In genomic region chr12:4275869-4276253, GRCh38 we compare ENCODE assay signal across 8 cellular contexts. TPM values are rescaled to one million over a fixed set of nuclear protein-coding genes. Genes with fewer than 3 reads are reported as not detected.
A peak's percentile ranks its signal among the peaks of the same experiment; 100 is the strongest.
DNase-seq lines count a peak whose midpoint lies in the region; ATAC-seq, FAIRE-seq and TF ChIP-seq lines count a peak whose summit lies in the region.

No MANE protein-coding gene starts in this region.

- H3K4me2 ChIP-seq in hepatocyte = peak overlapping the region; percentile 88

- ATAC-seq in activated T-helper 17 cell treated with anti-CD3 and anti-CD28 coated beads, Interleukin-2, amount 50 U/mL, for 72 hours (replicated peaks) = no peak
- no peak for ATAC-seq in GM19023 (IDR thresholded peaks at IDR 0.05; ENCODE audit: unreplicated experiment)

- DNase-seq in GM19239 (ENCODE audit: insufficient read length, low spot score) (no peak), hepatocyte (ENCODE audit: low spot score) (no peak), skeletal muscle cell (ENCODE audit: low read depth) (no peak), superior temporal gyrus (ENCODE audit: extremely low spot score) (no peak), medulla oblongata (ENCODE audit: extremely low spot score) (no peak), kidney glomerular epithelial cell (lab: John Stamatoyannopoulos, UW) (no peak)

- H3K4me1 ChIP-seq in hepatocyte (ENCODE audit: insufficient read depth) = peaks cover 57% of the 10 kb centered on the region

- no peaks in the 10 kb centered on the region for H3K9me3 ChIP-seq in hepatocyte (ENCODE audit: low read depth)

- peaks cover 37% of the 10 kb centered on the region for H4K20me1 ChIP-seq in hepatocyte (ENCODE audit: insufficient read depth, poor library complexity, severe bottlenecking)

- peaks cover 33% of the 10 kb centered on the region for H3K4me1 Mint-ChIP-seq in activated T-helper 17 cell treated with anti-CD3 and anti-CD28 coated beads, Interleukin-2, amount 50 U/mL, for 72 hours

- WGBS in hepatocyte (ENCODE audit: low lambda C conversion rate, missing lambda C conversion rate) = 22% methylated on average over 12 of the region's 12 CpGs

- peaks cover 86% of the 10 kb centered on the region for H3K36me3 Mint-ChIP-seq in activated T-helper 17 cell treated with anti-CD3 and anti-CD28 coated beads, Interleukin-2, amount 50 U/mL, for 72 hours (ENCODE audit: low read depth)

- peak overlapping the region; percentile 95 for H3K4me3 Mint-ChIP-seq in activated T-helper 17 cell treated with anti-CD3 and anti-CD28 coated beads, Interleukin-2, amount 50 U/mL, for 72 hours

- peak overlapping the region; percentile 98 for H3K27ac Mint-ChIP-seq in activated T-helper 17 cell treated with anti-CD3 and anti-CD28 coated beads, Interleukin-2, amount 50 U/mL, for 72 hours

- peak overlapping the region; percentile 95 for H3K4me3 ChIP-seq in hepatocyte
- H3K4me3 ChIP-seq in skeletal muscle cell (ENCODE audit: low read depth, low read length) = peak overlapping the region; percentile 100

- no peaks in the 10 kb centered on the region for H3K9me2 ChIP-seq in hepatocyte (replicated peaks; ENCODE audit: insufficient read depth)

- no peak for TF ChIP-seq CTCF in hepatocyte (IDR thresholded peaks at IDR 0.05; ENCODE audit: poor library complexity)

- peaks cover 62% of the 10 kb centered on the region for H3K79me2 ChIP-seq in hepatocyte

- H3K36me3 ChIP-seq in hepatocyte (replicated peaks; ENCODE audit: insufficient read depth, low read depth) = no peaks in the 10 kb centered on the region

- H3K9me3 Mint-ChIP-seq in activated T-helper 17 cell treated with anti-CD3 and anti-CD28 coated beads, Interleukin-2, amount 50 U/mL, for 72 hours = no peaks in the 10 kb centered on the region

- peak overlapping the region; percentile 98 for H3K27ac ChIP-seq in hepatocyte

- H3K27me3 ChIP-seq in hepatocyte = no peaks in the 10 kb centered on the region

- no peak overlapping the region for H2AFZ ChIP-seq in hepatocyte

- FAIRE-seq in GM19239 (lab: Jason Lieb, UNC) = peak; percentile 18

- H3K27me3 Mint-ChIP-seq in activated T-helper 17 cell treated with anti-CD3 and anti-CD28 coated beads, Interleukin-2, amount 50 U/mL, for 72 hours = no peaks in the 10 kb centered on the region

RNA-seq across cellular contexts. Expression of gene CCND2, which starts 2.3 kb away (rescaled TPM):
- total RNA-seq in activated T-helper 17 cell treated with anti-CD3 and anti-CD28 coated beads, Interleukin-2, amount 50 U/mL, for 72 hours = 100 to 1,000 TPM; 378 to 404 TPM
- 232 and 250 TPM in 2 replicates for total RNA-seq in hepatocyte
- polyA plus RNA-seq in hepatocyte = 131 and 157 TPM in 2 replicates

RNA-seq across cellular contexts. Expression of gene TIGAR, which starts 45.2 kb away (rescaled TPM):
- 10 to 100 TPM in 1 of 2 donors, 1 to 10 TPM in 1; 6.8 to 12.7 TPM for total RNA-seq in activated T-helper 17 cell treated with anti-CD3 and anti-CD28 coated beads, Interleukin-2, amount 50 U/mL, for 72 hours
- total RNA-seq in hepatocyte = 6.9 and 7.9 TPM in 2 replicates
- polyA plus RNA-seq in hepatocyte = 9.8 and 12.3 TPM in 2 replicates
